1 cellular context compared by ENCODE assay signal in the genomic region with DNA sequence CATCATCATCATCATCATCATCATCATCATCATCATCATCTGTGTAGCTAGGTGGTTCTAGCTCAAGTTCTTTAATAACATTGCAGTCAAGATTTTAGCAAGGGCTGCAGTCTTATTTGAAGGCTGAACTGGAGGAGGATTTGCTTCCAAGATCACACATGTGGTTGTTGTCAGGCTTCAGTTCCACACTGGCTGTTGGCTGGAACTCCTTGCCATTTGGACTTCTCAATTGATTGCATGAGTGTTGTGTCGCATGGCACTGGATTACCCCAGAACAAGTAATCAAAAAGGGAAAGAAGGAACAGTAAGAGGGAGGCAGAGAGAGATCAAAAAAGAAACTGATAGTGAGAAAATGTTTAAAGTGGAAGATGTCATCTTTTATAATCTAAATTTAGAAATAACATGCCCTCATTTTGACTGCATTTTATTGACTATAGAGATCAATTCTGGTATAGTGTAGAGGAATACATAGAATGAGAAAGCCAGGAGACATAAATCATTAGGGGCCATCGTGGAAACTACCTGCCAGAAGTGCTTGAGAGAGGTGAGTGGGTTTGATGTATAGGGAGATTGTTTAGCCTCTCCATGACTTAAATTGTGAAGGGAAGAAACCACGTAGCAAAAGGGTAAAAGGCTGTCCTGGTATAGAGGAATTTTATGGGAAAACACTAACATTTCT.
TF ChIP-seq lines count a peak whose summit lies in the region.

No MANE protein-coding gene starts in this region.

TF ChIP-seq in HEK293, 187 proteins besides CTCF, POLR2A, EP300 and RAD21 (continued from another document):
- TF ChIP-seq, protein P1, sequence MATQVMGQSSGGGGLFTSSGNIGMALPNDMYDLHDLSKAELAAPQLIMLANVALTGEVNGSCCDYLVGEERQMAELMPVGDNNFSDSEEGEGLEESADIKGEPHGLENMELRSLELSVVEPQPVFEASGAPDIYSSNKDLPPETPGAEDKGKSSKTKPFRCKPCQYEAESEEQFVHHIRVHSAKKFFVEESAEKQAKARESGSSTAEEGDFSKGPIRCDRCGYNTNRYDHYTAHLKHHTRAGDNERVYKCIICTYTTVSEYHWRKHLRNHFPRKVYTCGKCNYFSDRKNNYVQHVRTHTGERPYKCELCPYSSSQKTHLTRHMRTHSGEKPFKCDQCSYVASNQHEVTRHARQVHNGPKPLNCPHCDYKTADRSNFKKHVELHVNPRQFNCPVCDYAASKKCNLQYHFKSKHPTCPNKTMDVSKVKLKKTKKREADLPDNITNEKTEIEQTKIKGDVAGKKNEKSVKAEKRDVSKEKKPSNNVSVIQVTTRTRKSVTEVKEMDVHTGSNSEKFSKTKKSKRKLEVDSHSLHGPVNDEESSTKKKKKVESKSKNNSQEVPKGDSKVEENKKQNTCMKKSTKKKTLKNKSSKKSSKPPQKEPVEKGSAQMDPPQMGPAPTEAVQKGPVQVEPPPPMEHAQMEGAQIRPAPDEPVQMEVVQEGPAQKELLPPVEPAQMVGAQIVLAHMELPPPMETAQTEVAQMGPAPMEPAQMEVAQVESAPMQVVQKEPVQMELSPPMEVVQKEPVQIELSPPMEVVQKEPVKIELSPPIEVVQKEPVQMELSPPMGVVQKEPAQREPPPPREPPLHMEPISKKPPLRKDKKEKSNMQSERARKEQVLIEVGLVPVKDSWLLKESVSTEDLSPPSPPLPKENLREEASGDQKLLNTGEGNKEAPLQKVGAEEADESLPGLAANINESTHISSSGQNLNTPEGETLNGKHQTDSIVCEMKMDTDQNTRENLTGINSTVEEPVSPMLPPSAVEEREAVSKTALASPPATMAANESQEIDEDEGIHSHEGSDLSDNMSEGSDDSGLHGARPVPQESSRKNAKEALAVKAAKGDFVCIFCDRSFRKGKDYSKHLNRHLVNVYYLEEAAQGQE (tag by site-specific recombination; IDR thresholded peaks at IDR 0.05) = no peak
- TF ChIP-seq, protein P2, sequence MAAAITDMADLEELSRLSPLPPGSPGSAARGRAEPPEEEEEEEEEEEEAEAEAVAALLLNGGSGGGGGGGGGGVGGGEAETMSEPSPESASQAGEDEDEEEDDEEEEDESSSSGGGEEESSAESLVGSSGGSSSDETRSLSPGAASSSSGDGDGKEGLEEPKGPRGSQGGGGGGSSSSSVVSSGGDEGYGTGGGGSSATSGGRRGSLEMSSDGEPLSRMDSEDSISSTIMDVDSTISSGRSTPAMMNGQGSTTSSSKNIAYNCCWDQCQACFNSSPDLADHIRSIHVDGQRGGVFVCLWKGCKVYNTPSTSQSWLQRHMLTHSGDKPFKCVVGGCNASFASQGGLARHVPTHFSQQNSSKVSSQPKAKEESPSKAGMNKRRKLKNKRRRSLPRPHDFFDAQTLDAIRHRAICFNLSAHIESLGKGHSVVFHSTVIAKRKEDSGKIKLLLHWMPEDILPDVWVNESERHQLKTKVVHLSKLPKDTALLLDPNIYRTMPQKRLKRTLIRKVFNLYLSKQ (tag by site-specific recombination; IDR thresholded peaks at IDR 0.05; ENCODE audit: borderline replicate concordance) = no peak
- TF ChIP-seq ZNF624 (tag by site-specific recombination; IDR thresholded peaks at IDR 0.05) = no peak
- no peak for TF ChIP-seq ZFP69B (tag by site-specific recombination; IDR thresholded peaks at IDR 0.05)
